In genomic region chr6:31632279-31632946, GRCh38 we compare ENCODE assay signal across 19 cellular contexts. TPM values are rescaled to one million over a fixed set of nuclear protein-coding genes. Genes with fewer than 3 reads are reported as not detected.
DNase-seq lines count a peak whose midpoint lies in the region; ATAC-seq and TF ChIP-seq lines count a peak whose summit lies in the region.
"Had no signal": no experiment of that assay in that cellular context is flagged by ENCODE, and none has a peak within 500 bp of the region (broad histone marks: within the 10 kb centered on the region; RNA-seq: fewer than 3 reads in every experiment).

No MANE protein-coding gene starts in this region.

- H3K9me3 ChIP-seq in breast epithelium: no peaks in the 10 kb centered on the region
- H3K9me3 ChIP-seq in mammary epithelial cell (replicated peaks; ENCODE audit: insufficient read depth, low read length): no peaks in the 10 kb centered on the region
- H3K9me3 ChIP-seq in HCT116 (ENCODE audit: control insufficient read depth in 1 of 2, insufficient read depth in 1 of 2, low read depth in 1 of 2, low read length in 2 of 2): no peaks in the 10 kb centered on the region
- no peaks in the 10 kb centered on the region for H3K9me3 ChIP-seq in trophoblast cell (ENCODE audit: insufficient read depth, low read depth, low read length)
- H3K9me3 ChIP-seq: esophagus squamous epithelium had no signal

- intact Hi-C loops in breast epithelium (cut with DNase I; ENCODE audit: low total_unique reads) (no loop called here), mammary epithelial cell (cut with micrococcal nuclease) (no loop called here), HCT116 (cut with micrococcal nuclease) (no loop called here)

- peak overlapping the region; percentile 55 to 61 for H3K27ac ChIP-seq in breast epithelium
- no peak overlapping the region for H3K27ac ChIP-seq in mammary epithelial cell (ENCODE audit: insufficient read depth, low read depth, low read length)
- H3K27ac ChIP-seq in HCT116 (ENCODE audit: low read depth, low read length): no peak overlapping the region
- no peak overlapping the region for H3K27ac ChIP-seq in trophoblast cell (ENCODE audit: low read depth, low read length)
- H3K27ac ChIP-seq in brain microvascular endothelial cell: no peak overlapping the region
- H3K27ac ChIP-seq: esophagus squamous epithelium, HL-60 had no signal

- no peaks in the 10 kb centered on the region for H3K79me1 ChIP-seq in trophoblast cell (ENCODE audit: low read length)

- in situ Hi-C loops in mammary epithelial cell (cut with MboI; ENCODE audit: low sequenced_read_pairs in 2 of 2) (no loop called here), brain microvascular endothelial cell (cut with HindIII; ENCODE audit: low pct_ligation_motif_present, low sequenced_read_pairs) (no loop called here)

- H2BK5ac ChIP-seq in trophoblast cell (ENCODE audit: low read depth, low read length, poor library complexity): no peak overlapping the region

- no peak overlapping the region for H4K91ac ChIP-seq in trophoblast cell (ENCODE audit: low read depth, low read length)

- H3K14ac ChIP-seq in trophoblast cell (ENCODE audit: low read length): no peak overlapping the region

- no peaks in the 10 kb centered on the region for H3K9me2 ChIP-seq in HCT116 (ENCODE audit: insufficient read depth)

- dilution Hi-C loops in mammary epithelial cell (cut with HindIII; ENCODE audit: low sequenced_read_pairs): no loop called here

- H3K23ac ChIP-seq in trophoblast cell (ENCODE audit: low read length): no peak overlapping the region

- H3K9ac ChIP-seq in mammary epithelial cell (ENCODE audit: insufficient read depth, low read length) (no peak overlapping the region), HCT116 (ENCODE audit: low read length) (no peak overlapping the region), trophoblast cell (ENCODE audit: low read length) (no peak overlapping the region)

- H3K4me3 Mint-ChIP-seq in central memory CD8-positive, alpha-beta T cell: no peak overlapping the region

- BruUV-seq in mammary epithelial cell (replicated peaks; lab: Mats Ljungman, UMichigan) (no TSS peak), HCT116 (replicated peaks; lab: Mats Ljungman, UMichigan) (no TSS peak)

- peaks cover 23% of the 10 kb centered on the region for H3K36me3 ChIP-seq in breast epithelium
- H3K36me3 ChIP-seq in mammary epithelial cell (ENCODE audit: insufficient read depth, low read length): peaks cover 53% of the 10 kb centered on the region
- H3K36me3 ChIP-seq in HCT116 (ENCODE audit: control insufficient read depth in 1 of 2, insufficient read depth in 2 of 2, low read length in 2 of 2): peaks cover 58 to 94% of the 10 kb centered on the region in 2 experiments
- peaks cover 95 to 98% of the 10 kb centered on the region in 2 experiments for H3K36me3 ChIP-seq in trophoblast cell (ENCODE audit: control insufficient read depth in 1 of 2, insufficient read depth in 2 of 2, low read length in 2 of 2)
- H3K36me3 ChIP-seq in brain microvascular endothelial cell (replicated peaks): peaks cover 97% of the 10 kb centered on the region

- no peak overlapping the region for H2BK12ac ChIP-seq in trophoblast cell (ENCODE audit: low read length)

- DNase-seq in breast epithelium (ENCODE audit: low spot score in 2 of 2) (no peak), mammary epithelial cell (no peak), HCT116 (ENCODE audit: low read depth, low spot score) (no peak), trophoblast cell (no peak), SIG-M5 (lab: John Stamatoyannopoulos, UW) (no peak), brain microvascular endothelial cell (no peak), HuH-7 (ENCODE audit: low spot score) (no peak)
- DNase-seq in central memory CD8-positive, alpha-beta T cell (ENCODE audit: low spot score in 2 of 2): no peak
- DNase-seq: activated CD4-positive, alpha-beta T cell treated with anti-CD3 and anti-CD28 coated beads, Interleukin-2, amount 50 U/mL, for 48 hours; aorta; COR-L47; esophagus squamous epithelium; GDM1; NCI-H1417 treated with DMSO at 0.1 percent for 48 hours; NCI-H226; posterior cingulate gyrus; SHP77 treated with DMSO at 0.1 percent for 48 hours; stimulated activated naive CD4-positive, alpha-beta T cell treated with Interleukin-2 at 50 U/mL for 16 hours had no signal

- no peak for TF ChIP-seq RAD21 in HCT116 (IDR thresholded peaks at IDR 0.05; ENCODE audit: low read depth)

- no peak overlapping the region for H2AFZ ChIP-seq in mammary epithelial cell (ENCODE audit: low read depth, low read length)
- H2AFZ ChIP-seq in HCT116 (ENCODE audit: low read depth, low read length, poor library complexity, severe bottlenecking): no peak overlapping the region
- no peak overlapping the region for H2AFZ ChIP-seq in trophoblast cell (ENCODE audit: insufficient read depth, low read length, poor library complexity)

- H4K8ac ChIP-seq in trophoblast cell (ENCODE audit: low read depth, low read length): no peak overlapping the region

- POLR2A ChIA-PET in HCT116 (lab: Charles Lee): no interaction called here

- no peak overlapping the region for H2AK5ac ChIP-seq in trophoblast cell (ENCODE audit: low read length)

- no peak overlapping the region for H2BK120ac ChIP-seq in trophoblast cell (ENCODE audit: insufficient read depth, low read length, poor library complexity)

- TF ChIP-seq POLR2A in breast epithelium (IDR thresholded peaks at IDR 0.05): no peak
- no peak for TF ChIP-seq POLR2A in HCT116 (IDR thresholded peaks at IDR 0.05; ENCODE audit: borderline replicate concordance, extremely low read depth, insufficient read depth, insufficient read length)

- ATAC-seq in HCT116: peak; percentile 7; the same call in 1 of the 2 replicates
- ATAC-seq in central memory CD8-positive, alpha-beta T cell (replicated peaks; ENCODE audit: extremely low read depth, poor library complexity, severe bottlenecking): no peak

- peaks cover 15% of the 10 kb centered on the region for H3K4me1 Mint-ChIP-seq in central memory CD8-positive, alpha-beta T cell

- H3K27me3 Mint-ChIP-seq in central memory CD8-positive, alpha-beta T cell: no peaks in the 10 kb centered on the region

- CTCF ChIA-PET in mammary epithelial cell (lab: Charles Lee; ENCODE audit: low non-redundant PET): no interaction called here
- CTCF ChIA-PET in HCT116 (lab: Charles Lee): no interaction called here

- H4K12ac ChIP-seq in trophoblast cell (ENCODE audit: low read depth, low read length): peak overlapping the region; percentile 10

- H3K36me3 Mint-ChIP-seq in central memory CD8-positive, alpha-beta T cell (ENCODE audit: insufficient read depth): peaks cover 67% of the 10 kb centered on the region

- peak overlapping the region; percentile 88 for H3K27ac Mint-ChIP-seq in central memory CD8-positive, alpha-beta T cell (ENCODE audit: low read depth)

- H4K20me1 ChIP-seq in mammary epithelial cell (ENCODE audit: insufficient read depth, low read length) (no peaks in the 10 kb centered on the region), HCT116 (ENCODE audit: insufficient read depth) (no peaks in the 10 kb centered on the region)

- H3K4me2 ChIP-seq in mammary epithelial cell (ENCODE audit: insufficient read depth, low read depth, low read length) (no peak overlapping the region), HCT116 (ENCODE audit: low read length) (no peak overlapping the region), trophoblast cell (ENCODE audit: low read length) (no peak overlapping the region)

- RAD21 ChIA-PET in HCT116 (lab: Charles Lee; ENCODE audit: low non-redundant PET in 1 of 2, low total read pairs in 2 of 2, uncharacterized antibody in 2 of 2, unreplicated experiment in 2 of 2): no interaction called here

- H3K79me2 ChIP-seq in mammary epithelial cell (ENCODE audit: insufficient read depth, low read length) (peaks cover 48% of the 10 kb centered on the region), HCT116 (ENCODE audit: insufficient read depth, low read length) (peaks cover 60% of the 10 kb centered on the region; the same call in 1 of the 2 replicates), trophoblast cell (ENCODE audit: control insufficient read depth, insufficient read depth, low read length, poor library complexity) (no peaks in the 10 kb centered on the region)

- no peak overlapping the region for H3K4me3 ChIP-seq in breast epithelium
- no peak overlapping the region for H3K4me3 ChIP-seq in mammary epithelial cell (replicated peaks in 1 of 3; ENCODE audit: insufficient read depth in 1 of 3, low read depth in 2 of 3, low read length in 3 of 3)
- no peak overlapping the region for H3K4me3 ChIP-seq in HCT116 (replicated peaks in 1 of 2; ENCODE audit: low read depth in 1 of 2, low read length in 2 of 2)
- no peak overlapping the region for H3K4me3 ChIP-seq in trophoblast cell (ENCODE audit: low read depth, low read length)
- H3K4me3 ChIP-seq in brain microvascular endothelial cell (ENCODE audit: low read depth, low read length): no peak overlapping the region
- H3K4me3 ChIP-seq: esophagus squamous epithelium had no signal

- TF ChIP-seq CTCF in breast epithelium (IDR thresholded peaks at IDR 0.05) (no peak), mammary epithelial cell (conservative IDR thresholded peaks at IDR 0.05 in 1 of 2, IDR thresholded peaks at IDR 0.05 in 1 of 2; ENCODE audit: extremely low read depth in 1 of 2, insufficient read depth in 1 of 2, low read depth in 1 of 2, low read length in 2 of 2) (no peak), HCT116 (IDR thresholded peaks at IDR 0.05 in 2 of 3, conservative IDR thresholded peaks at IDR 0.05 in 1 of 3; ENCODE audit: borderline replicate concordance in 1 of 3, insufficient read depth in 1 of 3, low read depth in 2 of 3, low read length in 2 of 3) (no peak), brain microvascular endothelial cell (IDR thresholded peaks at IDR 0.05; ENCODE audit: low read depth, low read length, missing control alignments) (no peak)

- H3K27me3 ChIP-seq in breast epithelium (no peaks in the 10 kb centered on the region), mammary epithelial cell (ENCODE audit: insufficient read depth, low read length) (no peaks in the 10 kb centered on the region), HCT116 (ENCODE audit: insufficient read depth, low read length) (no peaks in the 10 kb centered on the region), trophoblast cell (ENCODE audit: insufficient read depth, low read length) (no peaks in the 10 kb centered on the region), brain microvascular endothelial cell (replicated peaks) (no peaks in the 10 kb centered on the region)
- H3K27me3 ChIP-seq: esophagus squamous epithelium had no signal

- 91% methylated on average over 8 of the region's 26 CpGs for WGBS in mammary epithelial cell (ENCODE audit: low coverage, missing lambda C conversion rate)
- WGBS in trophoblast cell (ENCODE audit: extremely low coverage, insufficient coverage, insufficient read length): no CpG with 5 or more reads among the region's 26 CpGs

- no peak overlapping the region for H3K18ac ChIP-seq in trophoblast cell (ENCODE audit: low read length)

- H3K4ac ChIP-seq in trophoblast cell (ENCODE audit: low read depth, low read length): no peak overlapping the region

- no peaks in the 10 kb centered on the region for H3K4me1 ChIP-seq in breast epithelium
- no peaks in the 10 kb centered on the region for H3K4me1 ChIP-seq in mammary epithelial cell (ENCODE audit: insufficient read depth, low read length)
- H3K4me1 ChIP-seq in HCT116 (ENCODE audit: control insufficient read depth in 1 of 2, insufficient read depth in 2 of 2, low read length in 2 of 2): no peaks in the 10 kb centered on the region
- H3K4me1 ChIP-seq in trophoblast cell (ENCODE audit: control insufficient read depth in 1 of 2, insufficient read depth in 2 of 2, low read length in 2 of 2): no peaks in the 10 kb centered on the region
- H3K4me1 ChIP-seq: esophagus squamous epithelium had no signal

- H3K9me3 Mint-ChIP-seq in central memory CD8-positive, alpha-beta T cell: no peaks in the 10 kb centered on the region

RNA-seq across cellular contexts. Expression of gene PRRC2A, which starts 11.9 kb away (rescaled TPM):
- total RNA-seq in breast epithelium: 10 to 100 TPM; 42.7 to 57.2 (median 57.0) TPM
- total RNA-seq in mammary epithelial cell: 100 to 1,000 TPM in 1 of 2 donors, 10 to 100 TPM in 1; 66.5 to 219 TPM
- 57.6 TPM for polyA plus RNA-seq in mammary epithelial cell
- polyA minus RNA-seq in mammary epithelial cell: 146 TPM
- total RNA-seq in HCT116 (2021; ENCODE audit: unreplicated experiment): 250 TPM
- 211 and 214 TPM in 2 replicates for polyA plus RNA-seq in HCT116 (2012)
- polyA plus RNA-seq in trophoblast cell (2013): 98.0 and 98.6 TPM in 2 replicates

RNA-seq across cellular contexts. Expression of gene AIF1, which starts 17.4 kb away (rescaled TPM):
- 10 to 100 TPM; 26.9 to 54.1 (median 28.2) TPM for total RNA-seq in breast epithelium
- not detected for total RNA-seq in mammary epithelial cell
- not detected for polyA plus RNA-seq in mammary epithelial cell
- polyA minus RNA-seq in mammary epithelial cell: not detected
- total RNA-seq in HCT116 (2021; ENCODE audit: unreplicated experiment): not detected
- polyA plus RNA-seq in HCT116 (2012): not detected in 2 replicates
- not detected in 2 replicates for polyA plus RNA-seq in trophoblast cell (2013)

RNA-seq across cellular contexts. Expression of gene BAG6, which starts 20.0 kb away (rescaled TPM):
- 100 to 1,000 TPM; 154 to 170 (median 157) TPM for total RNA-seq in breast epithelium
- 100 to 1,000 TPM; 135 to 233 TPM for total RNA-seq in mammary epithelial cell
- 124 TPM for polyA plus RNA-seq in mammary epithelial cell
- polyA minus RNA-seq in mammary epithelial cell: 237 TPM
- total RNA-seq in HCT116 (2021; ENCODE audit: unreplicated experiment): 368 TPM
- polyA plus RNA-seq in HCT116 (2012): 342 and 357 TPM in 2 replicates
- polyA plus RNA-seq in trophoblast cell (2013): 204 and 206 TPM in 2 replicates

RNA-seq across cellular contexts. Expression of gene APOM, which starts 23.3 kb away (rescaled TPM):
- total RNA-seq in breast epithelium: 1 to 10 TPM; 1.3 to 4.8 (median 4.6) TPM
- total RNA-seq in mammary epithelial cell: 1 to 10 TPM in 1 of 2 donors, under 1 TPM in 1; 0.50 to 1.8 TPM
- polyA plus RNA-seq in mammary epithelial cell: 3.5 TPM
- polyA minus RNA-seq in mammary epithelial cell: not detected
- 2.2 TPM for total RNA-seq in HCT116 (2021; ENCODE audit: unreplicated experiment)
- 2.3 and 2.5 TPM in 2 replicates for polyA plus RNA-seq in HCT116 (2012)
- polyA plus RNA-seq in trophoblast cell (2013): 1.6 and 1.7 TPM in 2 replicates

RNA-seq across cellular contexts. Expression of gene C6orf47, which starts 28.2 kb away (rescaled TPM):
- total RNA-seq in breast epithelium (10 to 100 TPM; 20.3 to 27.4 (median 24.8) TPM), mammary epithelial cell (10 to 100 TPM; 16.5 to 17.0 TPM), HCT116 (2021; ENCODE audit: unreplicated experiment) (13.4 TPM)
- 8.5 TPM for polyA plus RNA-seq in mammary epithelial cell
- 14.2 TPM for polyA minus RNA-seq in mammary epithelial cell
- 8.9 and 10.4 TPM in 2 replicates for polyA plus RNA-seq in HCT116 (2012)
- 11.8 and 12.0 TPM in 2 replicates for polyA plus RNA-seq in trophoblast cell (2013)

Comparison
In these comparisons a context has a peak if more than half of its experiments do, and no peak if none do; other contexts are left out.
1. H3K27ac ChIP-seq: peak in breast epithelium (2 of 2); none in mammary epithelial cell (single experiment), HCT116 (single experiment), trophoblast cell (single experiment) and brain microvascular endothelial cell (single experiment).
2. RNA of gene AIF1, which starts 17.4 kb away (total RNA-seq): 26.9 to 54.1 TPM in breast epithelium; not detected in mammary epithelial cell and not detected in HCT116 (single experiment); every median in the first group is over 10 times any median in the second.